In the genomic region with DNA sequence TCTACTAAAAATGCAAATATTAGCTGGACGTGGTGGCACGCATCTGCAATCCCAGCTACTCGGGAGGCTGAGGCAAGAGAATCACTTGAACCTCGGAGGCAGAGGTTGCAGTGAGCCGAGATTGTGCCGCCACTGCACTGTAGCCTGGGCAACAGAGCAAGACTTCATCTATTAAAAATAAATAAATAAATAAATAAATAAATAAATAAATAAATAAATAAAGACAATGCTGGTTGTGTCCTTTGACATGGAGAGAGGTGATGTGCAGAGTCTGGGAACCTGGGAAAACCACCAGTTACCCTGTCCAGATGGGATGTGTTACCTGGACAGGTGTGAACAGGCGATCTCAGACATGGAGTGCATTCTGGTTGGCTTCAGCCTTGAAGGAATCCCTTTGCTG, we compare ENCODE assay signal across 23 cellular contexts.
"Had no signal": no experiment of that assay in that cellular context is flagged by ENCODE, and none has a peak within 500 bp of the region (broad histone marks: within the 10 kb centered on the region; RNA-seq: fewer than 3 reads in every experiment).

No MANE protein-coding gene starts in this region.

- FAIRE-seq: urothelium cell line had no signal

- H3K4me1 ChIP-seq: suprapubic skin, testis, thyroid gland, tibial artery, transverse colon, upper lobe of left lung, upper lobe of right lung, uterus, vagina had no signal

- H3K4me3 ChIP-seq: stomach, suprapubic skin, testis, thoracic aorta, thyroid gland, tibial artery, tibial nerve, transverse colon, upper lobe of left lung, upper lobe of right lung, uterus, vagina had no signal

- DNase-seq: stimulated activated CD4-positive, alpha-beta T cell treated with anti-CD3 and anti-CD28 coated beads, Interleukin-2, amount 100 ng/mL, for 48 hours; stimulated activated CD4-positive, alpha-beta T cell treated with anti-CD3 and anti-CD28 coated beads, Interleukin-4, amount 100 ng/mL, for 1 hour; stimulated activated CD4-positive, alpha-beta T cell treated with anti-CD3 and anti-CD28 coated beads, Interleukin-4, amount 100 ng/mL, for 4 hours; stimulated activated CD8-positive, alpha-beta memory T cell treated with anti-CD3 and anti-CD28 coated beads, Interleukin-4, amount 100 ng/mL, for 48 hours; stimulated activated naive B cell treated with anti-CD40 and anti-IgM and Interleukin-4, amounts not matched to agents 10 μg/mL and 1 μg/mL and 100 μg/mL, for 72 hours; stimulated activated naive CD4-positive, alpha-beta T cell; stimulated activated naive CD4-positive, alpha-beta T cell treated with Interleukin-2 at 50 U/mL for 16 hours; stimulated activated naive CD8-positive, alpha-beta T cell treated with anti-CD3 and anti-CD28 coated beads, Interleukin-15, amount 100 ng/mL, for 72 hours; stimulated activated naive CD8-positive, alpha-beta T cell treated with anti-CD3 and anti-CD28 coated beads, Interleukin-15, Interleukin-2, amounts not matched to agents 100 U/mL and 50 U/mL, for 24 hours; stomach; substantia nigra; testis; thyroid gland; tibial artery; transverse colon; upper lobe of left lung; upper lobe of right lung; uterus had no signal

- ATAC-seq: stimulated activated naive B cell treated with anti-CD40 and anti-IgM and Interleukin-4, amounts not matched to agents 10 μg/mL and 1 μg/mL and 100 μg/mL, for 72 hours; upper lobe of right lung had no signal

- H3K27ac ChIP-seq: stomach, suprapubic skin, testis, thoracic aorta, thyroid gland, tibial artery, tibial nerve, transverse colon, upper lobe of left lung, upper lobe of right lung, uterus, vagina had no signal

- H3K36me3 ChIP-seq: suprapubic skin, thoracic aorta, thyroid gland, tibial artery, tibial nerve, transverse colon, upper lobe of left lung, upper lobe of right lung, uterus, vagina had no signal

- H3K9me3 ChIP-seq: stomach, suprapubic skin, testis, thoracic aorta, thyroid gland, tibial artery, tibial nerve, transverse colon, upper lobe of left lung, upper lobe of right lung, uterus, vagina had no signal

- H3K27me3 ChIP-seq: stomach, suprapubic skin, testis, thyroid gland, tibial artery, tibial nerve, transverse colon, upper lobe of left lung, upper lobe of right lung, uterus, vagina had no signal
